In genomic region chr3:152402698-152403456, GRCh38 we compare ENCODE assay signal across 9 cellular contexts.
DNase-seq lines count a peak whose midpoint lies in the region; ATAC-seq and TF ChIP-seq lines count a peak whose summit lies in the region.
"Had no signal": no experiment of that assay in that cellular context is flagged by ENCODE, and none has a peak within 500 bp of the region (broad histone marks: within the 10 kb centered on the region; RNA-seq: fewer than 3 reads in every experiment).

No MANE protein-coding gene starts in this region.

- H3K27me3 ChIP-seq in layer of hippocampus (ENCODE audit: control insufficient read depth, insufficient read depth, low read length) (no peaks in the 10 kb centered on the region), upper lobe of right lung (no peaks in the 10 kb centered on the region)

- ATAC-seq in upper lobe of right lung (peak; percentile 53), omental fat pad (ENCODE audit: low FRiP score) (no peak)

- no peak for TF ChIP-seq CTCF in upper lobe of right lung (IDR thresholded peaks at IDR 0.05)
- TF ChIP-seq CTCF in omental fat pad (IDR thresholded peaks at IDR 0.05): no peak

- peaks cover 44% of the 10 kb centered on the region for H3K36me3 Mint-ChIP-seq in activated naive CD4-positive, alpha-beta T cell treated with anti-CD3 and anti-CD28 coated beads, Interleukin-2, amount 10 ng/mL, durations not matched to agents 7 days and 5 days
- peaks cover 10% of the 10 kb centered on the region for H3K36me3 Mint-ChIP-seq in activated CD4-positive, alpha-beta memory T cell treated with anti-CD3 and anti-CD28 coated beads for 36 hours

- H3K27me3 Mint-ChIP-seq in activated naive CD4-positive, alpha-beta T cell treated with anti-CD3 and anti-CD28 coated beads, Interleukin-2, amount 10 ng/mL, durations not matched to agents 7 days and 5 days: no peaks in the 10 kb centered on the region
- no peaks in the 10 kb centered on the region for H3K27me3 Mint-ChIP-seq in activated CD4-positive, alpha-beta memory T cell treated with anti-CD3 and anti-CD28 coated beads for 36 hours

- peaks cover 50% of the 10 kb centered on the region for H3K4me1 Mint-ChIP-seq in activated naive CD4-positive, alpha-beta T cell treated with anti-CD3 and anti-CD28 coated beads, Interleukin-2, amount 10 ng/mL, durations not matched to agents 7 days and 5 days
- peaks cover 87% of the 10 kb centered on the region for H3K4me1 Mint-ChIP-seq in activated CD4-positive, alpha-beta memory T cell treated with anti-CD3 and anti-CD28 coated beads for 36 hours (ENCODE audit: low read depth)

- no peaks in the 10 kb centered on the region for H3K9me3 Mint-ChIP-seq in activated naive CD4-positive, alpha-beta T cell treated with anti-CD3 and anti-CD28 coated beads, Interleukin-2, amount 10 ng/mL, durations not matched to agents 7 days and 5 days
- no peaks in the 10 kb centered on the region for H3K9me3 Mint-ChIP-seq in activated CD4-positive, alpha-beta memory T cell treated with anti-CD3 and anti-CD28 coated beads for 36 hours

- intact Hi-C loops in activated CD4-positive, alpha-beta memory T cell treated with anti-CD3 and anti-CD28 coated beads for 36 hours (cut with micrococcal nuclease): loop anchor here (1.0 to 2.0 kb wide), 3 partner anchors 16 to 36 kb away; no protein-coding TSS in a partner anchor
- intact Hi-C loops in upper lobe of right lung (cut with DNase I): no loop called here

- no peak overlapping the region for H3K4me3 Mint-ChIP-seq in activated naive CD4-positive, alpha-beta T cell treated with anti-CD3 and anti-CD28 coated beads, Interleukin-2, amount 10 ng/mL, durations not matched to agents 7 days and 5 days
- peak overlapping the region; percentile 0 for H3K4me3 Mint-ChIP-seq in activated CD4-positive, alpha-beta memory T cell treated with anti-CD3 and anti-CD28 coated beads for 36 hours

- peak overlapping the region; percentile 71 for H3K27ac Mint-ChIP-seq in activated naive CD4-positive, alpha-beta T cell treated with anti-CD3 and anti-CD28 coated beads, Interleukin-2, amount 10 ng/mL, durations not matched to agents 7 days and 5 days
- peak overlapping the region; percentile 89 for H3K27ac Mint-ChIP-seq in activated CD4-positive, alpha-beta memory T cell treated with anti-CD3 and anti-CD28 coated beads for 36 hours

- H3K9me3 ChIP-seq in upper lobe of right lung: no peaks in the 10 kb centered on the region

- CTCF ChIA-PET in activated naive CD4-positive, alpha-beta T cell treated with anti-CD3 and anti-CD28 coated beads, Interleukin-2, amount 10 ng/mL, durations not matched to agents 7 days and 5 days (lab: Charles Lee): no interaction called here
- CTCF ChIA-PET in activated CD4-positive, alpha-beta memory T cell treated with anti-CD3 and anti-CD28 coated beads for 36 hours (lab: Charles Lee): interaction anchor here (0.9 to 1.0 kb wide), 2 partner anchors 13 to 18 kb away, joined by 3 read pairs; no protein-coding TSS in a partner anchor

- peaks cover 80% of the 10 kb centered on the region for H3K4me1 ChIP-seq in upper lobe of right lung

- H3K4me3 ChIP-seq in upper lobe of right lung: no peak overlapping the region

- H3K27ac ChIP-seq in layer of hippocampus (ENCODE audit: low read depth, low read length): peak overlapping the region; percentile 55
- H3K27ac ChIP-seq in upper lobe of right lung: peak overlapping the region; percentile 63
- H3K27ac ChIP-seq: VCaP had no signal

- DNase-seq in activated naive CD4-positive, alpha-beta T cell treated with anti-CD3 and anti-CD28 coated beads, Interleukin-2, amount 10 ng/mL, durations not matched to agents 7 days and 5 days: no peak
- DNase-seq in activated naive CD4-positive, alpha-beta T cell (lab: John Stamatoyannopoulos, UW): no peak
- DNase-seq in activated CD4-positive, alpha-beta memory T cell treated with anti-CD3 and anti-CD28 coated beads for 36 hours: peak; percentile 45
- DNase-seq in upper lobe of right lung (no peak), midbrain (lab: John Stamatoyannopoulos, UW) (no peak), omental fat pad (ENCODE audit: low spot score) (no peak), AG08395 (ENCODE audit: low spot score) (no peak)

- POLR2A ChIA-PET in activated CD4-positive, alpha-beta memory T cell treated with anti-CD3 and anti-CD28 coated beads for 36 hours (lab: Charles Lee): interaction anchor here (0.6 to 0.9 kb wide), 3 partner anchors 9 to 133 kb away, joined by 3 to 5 read pairs (median 3); no protein-coding TSS in a partner anchor

- H3K36me3 ChIP-seq in upper lobe of right lung: no peaks in the 10 kb centered on the region
